Comparison of ENCODE assay signal across 11 cellular contexts in the genomic region with DNA sequence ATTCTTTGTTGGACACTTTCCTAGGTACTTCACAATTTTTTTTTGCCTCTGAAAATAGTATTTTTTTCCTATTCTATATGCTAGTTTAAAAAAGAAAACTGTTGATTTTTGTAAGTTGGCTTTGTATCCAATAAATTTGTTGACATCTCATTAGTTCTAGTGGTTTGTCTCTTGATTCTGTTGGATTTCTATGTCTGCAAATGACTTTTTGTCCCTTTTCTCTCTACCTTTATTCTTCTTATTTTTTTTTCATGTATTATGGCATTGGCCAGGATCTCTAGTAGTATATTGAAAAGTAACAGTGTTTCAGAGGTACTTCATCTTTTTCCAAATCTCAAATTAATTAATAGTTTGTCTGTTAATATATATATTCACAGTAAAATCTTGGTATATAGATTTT.
"Had no signal": no experiment of that assay in that cellular context is flagged by ENCODE, and none has a peak within 500 bp of the region (broad histone marks: within the 10 kb centered on the region; RNA-seq: fewer than 3 reads in every experiment).

No MANE protein-coding gene starts in this region.

- H3K9me3 Mint-ChIP-seq: HFFc6 had no signal

- H3K9ac ChIP-seq: GM23248 had no signal

- H3K4me3 ChIP-seq: GM23248, GM23338, HAP-1 had no signal

- H2AFZ ChIP-seq: GM23248, GM23338 had no signal

- H3K27ac ChIP-seq: GM23248 had no signal

- FAIRE-seq: H1, H54 had no signal

- H3K4me2 ChIP-seq: GM23338 had no signal

- DNase-seq: GM23248, GOT3, H7, H9, HCEC 1CT, HFFc6 had no signal

- H3K36me3 ChIP-seq: HAP-1 had no signal

- ATAC-seq: GM23338, HCT116 had no signal

- H3K4me1 ChIP-seq: HAP-1 had no signal

- H3K27ac Mint-ChIP-seq: GM23338, H9, HFFc6 had no signal

- H3K4me3 Mint-ChIP-seq: GM23338, H9, HFFc6 had no signal
